ENCODE assay signal across 10 cellular contexts in genomic region chr18:24999650-25000267, GRCh38.
"Had no signal": no experiment of that assay in that cellular context is flagged by ENCODE, and none has a peak within 500 bp of the region (broad histone marks: within the 10 kb centered on the region; RNA-seq: fewer than 3 reads in every experiment).

No MANE protein-coding gene starts in this region.

- H3K4me1 ChIP-seq: HAP-1 had no signal

- H3K4me3 ChIP-seq: GM23248, GM23338, HAP-1 had no signal

- H3K27ac Mint-ChIP-seq: GM23338, H9, HFFc6 had no signal

- H3K36me3 ChIP-seq: HAP-1 had no signal

- FAIRE-seq: H54 had no signal

- H3K27ac ChIP-seq: GM23248 had no signal

- H3K4me1 Mint-ChIP-seq: GM23338, H9 had no signal

- H3K9me3 ChIP-seq: HAP-1 had no signal

- ATAC-seq: GM23338, HCT116 had no signal

- H3K4me3 Mint-ChIP-seq: GM23338, H9, HFFc6 had no signal

- DNase-seq: GM23248, GOT3, H7, H9, HCEC 1CT, HFFc6 had no signal

- H2AFZ ChIP-seq: GM23248, GM23338 had no signal

- H3K4me2 ChIP-seq: GM23338 had no signal

- H3K9ac ChIP-seq: GM23248 had no signal
